In genomic region chr5:150043657-150044333, GRCh38 we compare ENCODE assay signal across 1 cellular context.
A peak's percentile ranks its signal among the peaks of the same experiment; 100 is the strongest.
TF ChIP-seq lines count a peak whose summit lies in the region.

No MANE protein-coding gene starts in this region.

TF ChIP-seq in SK-N-SH, 30 proteins besides CTCF, POLR2A, EP300 and RAD21 (continued from another document):
- no peak for TF ChIP-seq SMC3 (IDR thresholded peaks at IDR 0.05; ENCODE audit: low read depth, low read length)
- TF ChIP-seq TCF12 (IDR thresholded peaks at IDR 0.05), result peak; percentile 8; the same call in 1 of the 2 replicates
